ENCODE assay signal across 28 cellular contexts in genomic region chr2:197821550-197822218, GRCh38. TPM values are rescaled to one million over a fixed set of nuclear protein-coding genes. Genes with fewer than 3 reads are reported as not detected.
"Had no signal": no experiment of that assay in that cellular context is flagged by ENCODE, and none has a peak within 500 bp of the region (broad histone marks: within the 10 kb centered on the region; RNA-seq: fewer than 3 reads in every experiment).

No MANE protein-coding gene starts in this region.

- H3K9me3 ChIP-seq: heart right ventricle, lower lobe of right lung, right lobe of liver, tibial artery had no signal

- H3K27ac ChIP-seq: coronary artery, epithelial cell of prostate, heart right ventricle, lower lobe of right lung, right lobe of liver, tibial artery had no signal

- H3K4me3 ChIP-seq: coronary artery, heart right ventricle, lower lobe of right lung, right lobe of liver, tibial artery had no signal

- H3K27me3 ChIP-seq: heart right ventricle, right lobe of liver, tibial artery had no signal

- DNase-seq: activated CD4-positive, alpha-beta T cell treated with anti-CD3 and anti-CD28 coated beads for 4 hours; activated CD4-positive, alpha-beta T cell treated with anti-CD3 and anti-CD28 coated beads, Interleukin-2, amount 50 U/mL, for 48 hours; activated CD4-positive, CD25-positive, alpha-beta regulatory T cell; activated CD8-positive, alpha-beta memory T cell treated with anti-CD3 and anti-CD28 coated beads, Interleukin-2, amount 50 U/mL, for 48 hours; activated naive CD4-positive, alpha-beta T cell treated with Interleukin-2 at 50 U/mL for 16 hours; activated naive CD8-positive, alpha-beta T cell treated with anti-CD3 and anti-CD28 coated beads, Interleukin-2, amount 10 ng/mL, durations not matched to agents 7 days and 5 days; activated T-cell treated with anti-CD3 and anti-CD28 coated beads, Interleukin-2, amount 50 U/mL, for 4 hours; cerebellar nuclear complex; heart right ventricle; left colon; lower lobe of right lung; mesendoderm; naive thymus-derived CD4-positive, alpha-beta T cell; occipital lobe; right lobe of liver; small intestine; stimulated activated CD4-positive, alpha-beta T cell treated with anti-CD3 and anti-CD28 coated beads, Interleukin-2, amount 100 ng/mL, for 24 hours; stimulated activated naive CD8-positive, alpha-beta T cell treated with anti-CD3 and anti-CD28 coated beads, Interleukin-15, amount 100 ng/mL, for 72 hours; T-helper 9 cell; tibial artery had no signal

- H3K27me3 Mint-ChIP-seq: activated naive CD8-positive, alpha-beta T cell treated with anti-CD3 and anti-CD28 coated beads, Interleukin-2, amount 10 ng/mL, durations not matched to agents 7 days and 5 days; naive thymus-derived CD4-positive, alpha-beta T cell; stimulated activated naive CD8-positive, alpha-beta T cell treated with anti-CD3 and anti-CD28 coated beads, Interleukin-15, amount 100 ng/mL, for 72 hours had no signal

- H3K36me3 Mint-ChIP-seq: activated naive CD8-positive, alpha-beta T cell treated with anti-CD3 and anti-CD28 coated beads, Interleukin-2, amount 10 ng/mL, durations not matched to agents 7 days and 5 days; stimulated activated effector memory CD8-positive, alpha-beta T cell treated with anti-CD3 and anti-CD28 coated beads, Interleukin-12 subunit alpha, Interleukin-12 subunit beta, amount 100 ng/mL, for 72 hours had no signal

- H3K4me3 Mint-ChIP-seq: activated naive CD8-positive, alpha-beta T cell treated with anti-CD3 and anti-CD28 coated beads, Interleukin-2, amount 10 ng/mL, durations not matched to agents 7 days and 5 days; activated T-cell treated with anti-CD3 and anti-CD28 coated beads, Interleukin-2, amount 50 U/mL, for 4 hours; neural crest cell; stimulated activated effector memory CD8-positive, alpha-beta T cell treated with anti-CD3 and anti-CD28 coated beads, Interleukin-12 subunit alpha, Interleukin-12 subunit beta, amount 100 ng/mL, for 72 hours; stimulated activated naive CD8-positive, alpha-beta T cell treated with anti-CD3 and anti-CD28 coated beads, Interleukin-15, amount 100 ng/mL, for 72 hours had no signal

- H3K4me1 Mint-ChIP-seq: activated naive CD8-positive, alpha-beta T cell treated with anti-CD3 and anti-CD28 coated beads, Interleukin-2, amount 10 ng/mL, durations not matched to agents 7 days and 5 days; neural crest cell; stimulated activated effector memory CD8-positive, alpha-beta T cell treated with anti-CD3 and anti-CD28 coated beads, Interleukin-12 subunit alpha, Interleukin-12 subunit beta, amount 100 ng/mL, for 72 hours had no signal

- H3K9me3 Mint-ChIP-seq: activated naive CD8-positive, alpha-beta T cell treated with anti-CD3 and anti-CD28 coated beads, Interleukin-2, amount 10 ng/mL, durations not matched to agents 7 days and 5 days; activated T-helper 2 cell treated with anti-CD3 and anti-CD28 coated beads, Interferon-gamma antibody, Interleukin-2, Interleukin-4, amounts not matched to agents 10 μg/mL and 5 μg/mL and 100 μg/mL, durations not matched to agents 14 hours and 24 hours and 36 hours; naive thymus-derived CD4-positive, alpha-beta T cell; neural crest cell; stimulated activated effector memory CD8-positive, alpha-beta T cell treated with anti-CD3 and anti-CD28 coated beads, Interleukin-12 subunit alpha, Interleukin-12 subunit beta, amount 100 ng/mL, for 72 hours; stimulated activated naive CD8-positive, alpha-beta T cell treated with anti-CD3 and anti-CD28 coated beads, Interleukin-15, amount 100 ng/mL, for 72 hours had no signal

- H3K4me1 ChIP-seq: lower lobe of right lung, right lobe of liver, tibial artery had no signal

- H3K36me3 ChIP-seq: heart right ventricle, lower lobe of right lung, right lobe of liver, tibial artery had no signal

- H3K27ac Mint-ChIP-seq: activated naive CD8-positive, alpha-beta T cell treated with anti-CD3 and anti-CD28 coated beads, Interleukin-2, amount 10 ng/mL, durations not matched to agents 7 days and 5 days; activated T-helper 2 cell treated with anti-CD3 and anti-CD28 coated beads, Interferon-gamma antibody, Interleukin-2, Interleukin-4, amounts not matched to agents 10 μg/mL and 5 μg/mL and 100 μg/mL, durations not matched to agents 14 hours and 24 hours and 36 hours; stimulated activated effector memory CD8-positive, alpha-beta T cell treated with anti-CD3 and anti-CD28 coated beads, Interleukin-12 subunit alpha, Interleukin-12 subunit beta, amount 100 ng/mL, for 72 hours; stimulated activated naive CD8-positive, alpha-beta T cell treated with anti-CD3 and anti-CD28 coated beads, Interleukin-15, amount 100 ng/mL, for 72 hours had no signal

RNA-seq across cellular contexts. Expression of gene BOLL, which starts 36.6 kb away (rescaled TPM):
- total RNA-seq: activated CD8-positive, alpha-beta memory T cell treated with anti-CD3 and anti-CD28 coated beads for 36 hours; activated naive CD8-positive, alpha-beta T cell treated with anti-CD3 and anti-CD28 coated beads, Interleukin-2, amount 10 ng/mL, durations not matched to agents 7 days and 5 days; activated T-cell treated with anti-CD3 and anti-CD28 coated beads, Interleukin-2, amount 50 U/mL, for 4 hours; activated T-helper 2 cell treated with anti-CD3 and anti-CD28 coated beads, Interferon-gamma antibody, Interleukin-2, Interleukin-4, amounts not matched to agents 10 μg/mL and 5 μg/mL and 100 μg/mL, durations not matched to agents 14 hours and 24 hours and 36 hours; left colon; lower lobe of right lung; naive thymus-derived CD4-positive, alpha-beta T cell; neural crest cell; occipital lobe; right lobe of liver had no signal
- polyA plus RNA-seq: heart right ventricle, keratinocyte, small intestine, urinary bladder had no signal
